23 cellular contexts compared by ENCODE assay signal in genomic region chr9:136681029-136681428, GRCh38. TPM values are rescaled to one million over a fixed set of nuclear protein-coding genes. Genes with fewer than 3 reads are reported as not detected.
"Had no signal": no experiment of that assay in that cellular context is flagged by ENCODE, and none has a peak within 500 bp of the region (broad histone marks: within the 10 kb centered on the region; RNA-seq: fewer than 3 reads in every experiment).

No MANE protein-coding gene starts in this region.

- DNase-seq: Karpas-422, KG1, MM.1S, NCI-H1092 treated with DMSO at 0.1 percent for 48 hours, NCI-H1436, NCI-H187, NCI-H2029, NCI-H2081 treated with DMSO at 0.1 percent for 48 hours, NCI-H2171, NCI-H226, NCI-H446, NCI-H510A, NCI-H524 treated with DMSO at 0.1 percent for 48 hours, NCI-H69, NCI-H774, PC-3, SHP77, SK-N-SH, SW 1271, T-cell had no signal

- H3K9ac ChIP-seq: SK-N-SH had no signal

- ATAC-seq: Panc1, PC-3, T-cell had no signal

- H3K4me2 ChIP-seq: SK-N-SH had no signal

- H3K9me3 ChIP-seq: SK-N-SH had no signal

- FAIRE-seq: HTR-8/SVneo had no signal

RNA-seq across cellular contexts. Expression of gene EGFL7, which starts 18.3 kb away (rescaled TPM):
- total RNA-seq: OCI-LY7 had no signal
